1 cellular context compared by ENCODE assay signal in the genomic region with DNA sequence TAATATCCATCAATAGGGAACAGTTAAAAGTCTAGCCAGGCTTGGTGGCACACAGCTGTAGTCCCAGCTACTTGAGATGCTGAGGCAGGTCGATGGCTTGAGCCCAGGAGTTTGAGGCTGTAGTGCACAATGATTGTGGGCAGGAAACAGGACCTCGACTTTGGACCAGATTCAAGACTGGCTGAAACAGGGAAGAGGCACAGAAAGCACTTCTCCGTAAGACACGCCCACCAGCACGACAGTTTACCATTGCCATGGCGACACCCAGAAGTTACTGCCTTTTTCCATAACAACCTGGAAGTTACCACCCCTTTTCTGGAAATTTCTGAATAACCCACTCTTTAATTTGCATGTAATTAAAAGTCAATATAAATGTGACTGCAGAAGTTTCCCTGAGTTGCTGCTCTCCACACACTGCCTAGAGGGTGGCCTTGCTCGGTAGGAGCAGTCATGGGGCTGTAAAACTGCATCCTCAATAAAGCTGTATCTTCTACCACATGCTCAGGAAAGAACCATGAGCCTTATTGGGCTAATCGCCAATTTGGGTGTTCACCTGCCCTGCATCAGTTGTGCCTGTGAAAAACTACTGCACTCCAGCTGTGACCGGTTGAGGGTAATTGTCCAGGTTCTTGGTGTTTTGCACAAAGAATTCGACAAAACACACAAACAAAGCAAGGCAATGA.
TF ChIP-seq lines count a peak whose summit lies in the region.

No MANE protein-coding gene starts in this region.

TF ChIP-seq in K562, 482 proteins besides CTCF, POLR2A, EP300 and RAD21:
- no peak for TF ChIP-seq DMBX1 (CRISPR knock-in tag; IDR thresholded peaks at IDR 0.05; ENCODE audit: borderline replicate concordance)
- TF ChIP-seq ZC3H8 (IDR thresholded peaks at IDR 0.05): no peak
- TF ChIP-seq CSDE1 (IDR thresholded peaks at IDR 0.05): peak in 1 of 2 experiments; percentile 55; a peak in 1 of 4 replicates
- peak; percentile 94 for TF ChIP-seq RFX1 (IDR thresholded peaks at IDR 0.05)
- TF ChIP-seq, protein P1, sequence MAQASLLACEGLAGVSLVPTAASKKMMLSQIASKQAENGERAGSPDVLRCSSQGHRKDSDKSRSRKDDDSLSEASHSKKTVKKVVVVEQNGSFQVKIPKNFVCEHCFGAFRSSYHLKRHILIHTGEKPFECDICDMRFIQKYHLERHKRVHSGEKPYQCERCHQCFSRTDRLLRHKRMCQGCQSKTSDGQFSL (CRISPR knock-in tag; IDR thresholded peaks at IDR 0.05): no peak
- TF ChIP-seq, protein P1 (tag; IDR thresholded peaks at IDR 0.05): no peak
- TF ChIP-seq HDAC1 (IDR thresholded peaks at IDR 0.05): no peak
- peak; percentile 78 for TF ChIP-seq MXI1 (IDR thresholded peaks at IDR 0.05; ENCODE audit: low read depth, low read length)
- peak; percentile 33; the same call in 1 of the 2 replicates for TF ChIP-seq SPI1 (IDR thresholded peaks at IDR 0.05; ENCODE audit: borderline replicate concordance, low read depth, low read length)
- peak; percentile 82 for TF ChIP-seq BMI1 (IDR thresholded peaks at IDR 0.05; ENCODE audit: low read length)
- peak; percentile 92 for TF ChIP-seq FOXJ2 (tag; IDR thresholded peaks at IDR 0.05)
- TF ChIP-seq E4F1 (CRISPR knock-in tag; IDR thresholded peaks at IDR 0.05; ENCODE audit: borderline replicate concordance): peak; percentile 81; the same call in 1 of the 2 replicates
- TF ChIP-seq, protein P2, sequence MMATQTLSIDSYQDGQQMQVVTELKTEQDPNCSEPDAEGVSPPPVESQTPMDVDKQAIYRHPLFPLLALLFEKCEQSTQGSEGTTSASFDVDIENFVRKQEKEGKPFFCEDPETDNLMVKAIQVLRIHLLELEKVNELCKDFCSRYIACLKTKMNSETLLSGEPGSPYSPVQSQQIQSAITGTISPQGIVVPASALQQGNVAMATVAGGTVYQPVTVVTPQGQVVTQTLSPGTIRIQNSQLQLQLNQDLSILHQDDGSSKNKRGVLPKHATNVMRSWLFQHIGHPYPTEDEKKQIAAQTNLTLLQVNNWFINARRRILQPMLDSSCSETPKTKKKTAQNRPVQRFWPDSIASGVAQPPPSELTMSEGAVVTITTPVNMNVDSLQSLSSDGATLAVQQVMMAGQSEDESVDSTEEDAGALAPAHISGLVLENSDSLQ (IDR thresholded peaks at IDR 0.05): peak; percentile 49
- TF ChIP-seq ZBTB40 (IDR thresholded peaks at IDR 0.05): no peak
- no peak for TF ChIP-seq ZBTB40 (CRISPR knock-in tag; IDR thresholded peaks at IDR 0.05)
